8 cellular contexts compared by ENCODE assay signal in the genomic region with DNA sequence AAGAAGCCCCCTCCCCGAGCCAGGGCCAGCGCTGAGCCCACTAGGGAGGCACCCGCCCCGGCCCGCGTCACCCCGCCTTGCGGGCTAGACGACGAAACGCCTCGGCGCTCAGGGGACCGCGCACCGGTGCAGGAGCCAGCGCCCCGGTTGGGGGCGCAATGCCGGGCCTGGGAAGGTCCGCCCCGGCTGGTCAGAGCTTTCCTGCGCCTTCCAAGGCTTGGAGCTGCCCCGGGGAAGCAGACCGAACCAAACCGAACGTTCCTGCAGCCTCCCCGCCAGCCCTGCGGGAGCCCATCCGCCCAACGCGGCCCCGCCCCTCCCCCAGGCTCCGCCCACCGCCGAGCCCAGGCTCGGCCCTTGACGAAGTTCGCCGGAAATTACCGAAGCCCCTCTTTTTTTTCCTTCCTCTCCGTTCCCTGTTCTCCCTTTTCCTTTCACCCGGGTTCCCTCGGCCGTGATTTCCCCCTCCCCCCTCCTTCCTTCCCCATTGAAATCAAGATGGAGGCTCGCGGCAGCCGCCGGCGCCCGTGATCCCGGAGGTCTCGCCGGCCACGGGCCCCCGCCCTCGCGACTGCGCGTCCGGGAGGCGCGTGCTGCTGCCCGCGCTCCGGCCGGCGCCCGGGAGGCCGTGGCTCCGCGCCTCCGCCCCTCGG. TPM values are rescaled to one million over a fixed set of nuclear protein-coding genes. Genes with fewer than 3 reads are reported as not detected.
DNase-seq lines count a peak whose midpoint lies in the region; ATAC-seq, FAIRE-seq and TF ChIP-seq lines count a peak whose summit lies in the region.

TSS of gene TRIO (plus strand) at position 487 of the 653 bp plus-strand sequence. CDS start 384 bp downstream, outside the sequence.

- peaks cover 63% of the 10 kb centered on the region for H3K27me3 Mint-ChIP-seq in T-helper 1 cell treated with Interleukin-12 subunit alpha and Interleukin-12 subunit beta and Interleukin-4 antibody, amounts not matched to agents 30 μg/mL and 1 μg/mL, for 36 hours (ENCODE audit: low read depth)
- H3K27me3 Mint-ChIP-seq in astrocyte (ENCODE audit: low read depth, unreplicated experiment) = no peaks in the 10 kb centered on the region

- no peaks in the 10 kb centered on the region for H3K9me3 Mint-ChIP-seq in T-helper 1 cell treated with Interleukin-12 subunit alpha and Interleukin-12 subunit beta and Interleukin-4 antibody, amounts not matched to agents 30 μg/mL and 1 μg/mL, for 36 hours
- H3K9me3 Mint-ChIP-seq in astrocyte (ENCODE audit: unreplicated experiment) = peaks cover 2% of the 10 kb centered on the region

- H3K36me3 ChIP-seq in astrocyte (ENCODE audit: insufficient read depth, low read length) = no peaks in the 10 kb centered on the region
- H3K36me3 ChIP-seq in hepatocyte (replicated peaks; ENCODE audit: insufficient read depth, low read depth) = no peaks in the 10 kb centered on the region
- no peaks in the 10 kb centered on the region for H3K36me3 ChIP-seq in aorta (ENCODE audit: control insufficient read depth in 1 of 2, insufficient read depth in 2 of 2, low read length in 1 of 2)

- H3K4me2 ChIP-seq in astrocyte (ENCODE audit: low read length) = peak within 1 kb of the TSS; percentile 99
- peak within 1 kb of the TSS; percentile 94 for H3K4me2 ChIP-seq in hepatocyte

- under 1% methylated on average over 43 of the region's 74 CpGs for whole genome bisulfite sequencing in hepatocyte (ENCODE audit: low lambda C conversion rate, missing lambda C conversion rate)
- 1% methylated on average over 66 to 74 of the region's 74 CpGs for WGBS in aorta, 2 donors

- H3K4me3 ChIP-seq in GM12865 (ENCODE audit: low read depth, low read length) = peak within 1 kb of the TSS; percentile 99
- H3K4me3 ChIP-seq in astrocyte (ENCODE audit: insufficient read depth, low read depth, low read length) = peak within 1 kb of the TSS; percentile 94
- peak within 1 kb of the TSS; percentile 81 for H3K4me3 ChIP-seq in hepatocyte
- peak within 1 kb of the TSS; percentile 64 to 75 for H3K4me3 ChIP-seq in aorta (ENCODE audit: low read length in 2 of 2)

- H3K4me1 Mint-ChIP-seq in T-helper 1 cell treated with Interleukin-12 subunit alpha and Interleukin-12 subunit beta and Interleukin-4 antibody, amounts not matched to agents 30 μg/mL and 1 μg/mL, for 36 hours (ENCODE audit: low read depth) = peaks cover 9% of the 10 kb centered on the region
- H3K4me1 Mint-ChIP-seq in astrocyte (ENCODE audit: low read depth, unreplicated experiment) = peaks cover 38% of the 10 kb centered on the region

- peak; percentile 85 for DNase-seq in GM12865 (ENCODE audit: low read depth)
- peak; percentile 79 for DNase-seq in NCI-H128 (lab: John Stamatoyannopoulos, UW; ENCODE audit: unreplicated experiment)
- DNase-seq in astrocyte (ENCODE audit: low read depth) = peak; percentile 75
- DNase-seq in hepatocyte (ENCODE audit: low spot score) = peak; percentile 94
- peak; percentile 75 for DNase-seq in renal cortical epithelial cell (ENCODE audit: low read depth)
- peak; percentile 94 to 98 for DNase-seq in aorta

- peak; percentile 52 for ATAC-seq in HG02642 (IDR thresholded peaks at IDR 0.05; ENCODE audit: poor library complexity, unreplicated experiment)
- peak; percentile 95 for ATAC-seq in aorta (ENCODE audit: low FRiP score)

- TF ChIP-seq CTCF in GM12865 (IDR thresholded peaks at IDR 0.05; ENCODE audit: insufficient read depth, low read depth, low read length, missing control alignments) (peak; percentile 46), astrocyte (IDR thresholded peaks at IDR 0.05; ENCODE audit: insufficient read depth, low read depth, low read length) (no peak), hepatocyte (IDR thresholded peaks at IDR 0.05; ENCODE audit: poor library complexity) (peak; percentile 65)

- H3K27ac Mint-ChIP-seq in T-helper 1 cell treated with Interleukin-12 subunit alpha and Interleukin-12 subunit beta and Interleukin-4 antibody, amounts not matched to agents 30 μg/mL and 1 μg/mL, for 36 hours = peak within 1 kb of the TSS; percentile 41
- H3K27ac Mint-ChIP-seq in astrocyte (ENCODE audit: unreplicated experiment) = peak within 1 kb of the TSS; percentile 96

- no peaks in the 10 kb centered on the region for H3K9me2 ChIP-seq in hepatocyte (replicated peaks; ENCODE audit: insufficient read depth)

- intact Hi-C loops in aorta (cut with DNase I) = loop anchor here (5.0 kb wide), 3 partner anchors 36 to 124 kb away; no protein-coding TSS in a partner anchor

- H3K79me2 ChIP-seq in astrocyte (ENCODE audit: insufficient read depth, low read length) = peaks cover 55% of the 10 kb centered on the region
- peaks cover 36% of the 10 kb centered on the region for H3K79me2 ChIP-seq in hepatocyte

- H3K4me1 ChIP-seq in astrocyte (ENCODE audit: insufficient read depth, low read length) (peaks cover 34% of the 10 kb centered on the region), hepatocyte (ENCODE audit: insufficient read depth) (peaks cover 21% of the 10 kb centered on the region), aorta (ENCODE audit: control insufficient read depth in 1 of 2, insufficient read depth in 2 of 2, low read length in 2 of 2) (peaks cover 0 to 6% of the 10 kb centered on the region in 2 donors)

- H3K9ac ChIP-seq in astrocyte (ENCODE audit: low read length) = peak within 1 kb of the TSS; percentile 100

- H3K27me3 ChIP-seq in astrocyte (ENCODE audit: insufficient read depth, low read length) = no peaks in the 10 kb centered on the region
- H3K27me3 ChIP-seq in hepatocyte = peaks cover 2% of the 10 kb centered on the region
- H3K27me3 ChIP-seq in aorta (ENCODE audit: control insufficient read depth in 1 of 2, insufficient read depth in 2 of 2, low read length in 1 of 2) = no peaks in the 10 kb centered on the region

- H2AFZ ChIP-seq in astrocyte (ENCODE audit: low read depth, low read length) (peak within 1 kb of the TSS; percentile 59), hepatocyte (peak within 1 kb of the TSS; percentile 86)

- peaks cover 31% of the 10 kb centered on the region for H4K20me1 ChIP-seq in astrocyte (ENCODE audit: insufficient read depth, low read length)
- peaks cover 32% of the 10 kb centered on the region for H4K20me1 ChIP-seq in hepatocyte (ENCODE audit: insufficient read depth, poor library complexity, severe bottlenecking)

- peaks cover 2% of the 10 kb centered on the region for H3K36me3 Mint-ChIP-seq in T-helper 1 cell treated with Interleukin-12 subunit alpha and Interleukin-12 subunit beta and Interleukin-4 antibody, amounts not matched to agents 30 μg/mL and 1 μg/mL, for 36 hours (ENCODE audit: low read depth)
- H3K36me3 Mint-ChIP-seq in astrocyte (ENCODE audit: low read depth, unreplicated experiment) = peaks cover 2% of the 10 kb centered on the region

- FAIRE-seq in astrocyte (lab: Jason Lieb, UNC) = no peak

- H3K27ac ChIP-seq in astrocyte (ENCODE audit: low read depth, low read length) = peak within 1 kb of the TSS; percentile 98
- peak within 1 kb of the TSS; percentile 93 for H3K27ac ChIP-seq in hepatocyte
- peak within 1 kb of the TSS; percentile 81 to 82 for H3K27ac ChIP-seq in aorta (ENCODE audit: low read depth in 1 of 2, low read length in 2 of 2)

- no peaks in the 10 kb centered on the region for H3K9me3 ChIP-seq in astrocyte (ENCODE audit: insufficient read depth, low read depth, low read length)
- H3K9me3 ChIP-seq in hepatocyte (ENCODE audit: low read depth) = no peaks in the 10 kb centered on the region
- H3K9me3 ChIP-seq in aorta (ENCODE audit: control insufficient read depth, low read length) = no peaks in the 10 kb centered on the region

- H3K4me3 Mint-ChIP-seq in T-helper 1 cell treated with Interleukin-12 subunit alpha and Interleukin-12 subunit beta and Interleukin-4 antibody, amounts not matched to agents 30 μg/mL and 1 μg/mL, for 36 hours = peak within 1 kb of the TSS; percentile 83
- H3K4me3 Mint-ChIP-seq in astrocyte (ENCODE audit: unreplicated experiment) = peak within 1 kb of the TSS; percentile 92

RNA-seq across cellular contexts. Expression of gene TRIO, which starts in this region (rescaled TPM):
- total RNA-seq in astrocyte = 291 and 347 TPM in 2 replicates
- 63.0 and 78.2 TPM in 2 replicates for total RNA-seq in hepatocyte
- 18.5 and 25.6 TPM in 2 replicates for polyA plus RNA-seq in hepatocyte
- total RNA-seq in renal cortical epithelial cell = 205 and 408 TPM in 2 replicates
- total RNA-seq in aorta = 100 to 1,000 TPM; 346 to 374 TPM
- polyA plus RNA-seq in aorta = 10 to 100 TPM; 22.0 to 36.7 TPM

Comparison
In these comparisons a context has a peak if more than half of its experiments do, and no peak if none do; other contexts are left out.
1. Peak in every context shown above with its lines: DNase-seq, ATAC-seq, H3K4me3 ChIP-seq and H3K27ac ChIP-seq.